ENCODE assay signal across 15 cellular contexts in the genomic region with DNA sequence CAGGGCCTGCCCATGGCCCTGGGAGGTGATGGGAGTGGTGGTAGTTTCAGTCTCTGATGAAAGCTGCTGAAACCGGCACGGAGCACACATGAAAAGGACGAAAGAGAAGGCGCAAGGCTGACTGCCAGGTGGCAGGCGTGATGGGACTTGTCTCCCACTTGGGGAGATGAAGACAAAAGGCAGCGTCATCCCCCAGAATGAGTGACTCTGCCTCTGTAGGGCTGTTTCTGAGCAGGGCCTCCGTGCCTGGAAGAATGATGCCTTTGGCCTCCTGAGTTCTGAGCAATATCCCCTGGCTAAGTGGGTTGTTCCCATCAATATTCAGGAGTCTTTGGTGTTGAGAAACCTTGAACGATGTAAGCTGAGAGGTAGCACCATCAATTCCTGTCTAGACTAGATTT.
DNase-seq lines count a peak whose midpoint lies in the region; TF ChIP-seq lines count a peak whose summit lies in the region.
"Had no signal": no experiment of that assay in that cellular context is flagged by ENCODE, and none has a peak within 500 bp of the region (broad histone marks: within the 10 kb centered on the region; RNA-seq: fewer than 3 reads in every experiment).

No MANE protein-coding gene starts in this region.

- TF ChIP-seq POLR2A in esophagus muscularis mucosa (IDR thresholded peaks at IDR 0.05; ENCODE audit: low read depth), result no peak

- DNase-seq in DMS 273 (lab: John Stamatoyannopoulos, UW; ENCODE audit: unreplicated experiment) (peak; percentile 72), DMS 273 treated with DMSO at 0.1 percent for 48 hours (lab: John Stamatoyannopoulos, UW) (no peak), NCI-H510A treated with DMSO at 0.1 percent for 48 hours (lab: John Stamatoyannopoulos, UW) (peak; percentile 90), ureter (ENCODE audit: low spot score) (peak; percentile 86), esophagus muscularis mucosa (ENCODE audit: extremely low spot score) (no peak), superior temporal gyrus (ENCODE audit: extremely low spot score) (no peak), HT-29 (ENCODE audit: low spot score) (no peak)
- DNase-seq: activated CD8-positive, alpha-beta memory T cell treated with anti-CD3 and anti-CD28 coated beads, Interleukin-2, amount 50 U/mL, for 48 hours; effector CD8-positive, alpha-beta T cell; Peyer's patch; stimulated activated CD4-positive, alpha-beta T cell treated with anti-CD3 and anti-CD28 coated beads, Interleukin-4, amount 100 ng/mL, for 4 hours had no signal

- H3K4me1 ChIP-seq in esophagus (ENCODE audit: control insufficient read depth in 2 of 2, insufficient read depth in 2 of 2, low read length in 1 of 2) (peaks cover 6 to 29% of the 10 kb centered on the region in 2 donors), esophagus muscularis mucosa (peaks cover 0 to 13% (median 8%) of the 10 kb centered on the region in 4 donors)

- intact Hi-C loops in esophagus muscularis mucosa (cut with DNase I), result no loop called here

- H3K4me3 ChIP-seq in esophagus (ENCODE audit: low read depth in 1 of 2, low read length in 2 of 2) (no peak overlapping the region), esophagus muscularis mucosa (no peak overlapping the region)
- H3K4me3 ChIP-seq: HAP-1, heart left ventricle, Peyer's patch had no signal

- TF ChIP-seq CTCF in esophagus muscularis mucosa (IDR thresholded peaks at IDR 0.05), result no peak

- 55 to 79% methylated on average over 8 of the region's 8 CpGs for WGBS in esophagus, 2 donors
- WGBS in esophagus muscularis mucosa, result 96% methylated on average over 8 of the region's 8 CpGs

- H3K36me3 ChIP-seq in esophagus (ENCODE audit: control insufficient read depth in 2 of 2, insufficient read depth in 2 of 2, low read length in 1 of 2) (no peaks in the 10 kb centered on the region), esophagus muscularis mucosa (no peaks in the 10 kb centered on the region)
- H3K36me3 ChIP-seq: HAP-1, heart left ventricle, Peyer's patch had no signal

- no peaks in the 10 kb centered on the region for H3K9me3 ChIP-seq in esophagus (ENCODE audit: control insufficient read depth in 2 of 2, insufficient read depth in 1 of 2, low read depth in 1 of 2, low read length in 1 of 2)
- H3K9me3 ChIP-seq in esophagus muscularis mucosa, result no peaks in the 10 kb centered on the region
- H3K9me3 ChIP-seq: HAP-1, heart left ventricle, Peyer's patch had no signal

- H3K27me3 ChIP-seq in esophagus (ENCODE audit: control insufficient read depth in 1 of 2, insufficient read depth in 2 of 2, low read length in 2 of 2) (no peaks in the 10 kb centered on the region), esophagus muscularis mucosa (no peaks in the 10 kb centered on the region)
- H3K27me3 ChIP-seq: Peyer's patch had no signal

- H3K27ac ChIP-seq in esophagus (ENCODE audit: low read depth in 2 of 2, low read length in 1 of 2), result peak overlapping the region; percentile 97 to 100
- H3K27ac ChIP-seq in esophagus muscularis mucosa (replicated peaks in 1 of 4), result peak overlapping the region in 1 of 4 donors; percentile 11
- H3K27ac ChIP-seq: 22Rv1, heart left ventricle had no signal

- no peak for TF ChIP-seq EP300 in esophagus muscularis mucosa (IDR thresholded peaks at IDR 0.05)

Comparison
In these comparisons a context has a peak if more than half of its experiments do, and no peak if none do; other contexts are left out.
1. DNase-seq: peak in DMS 273 (single experiment), NCI-H510A treated with DMSO at 0.1 percent for 48 hours (single experiment) and ureter (single experiment); none in DMS 273 treated with DMSO at 0.1 percent for 48 hours (single experiment), esophagus muscularis mucosa (single experiment), superior temporal gyrus (single experiment) and HT-29 (single experiment).